10 cellular contexts compared by ENCODE assay signal in the genomic region with DNA sequence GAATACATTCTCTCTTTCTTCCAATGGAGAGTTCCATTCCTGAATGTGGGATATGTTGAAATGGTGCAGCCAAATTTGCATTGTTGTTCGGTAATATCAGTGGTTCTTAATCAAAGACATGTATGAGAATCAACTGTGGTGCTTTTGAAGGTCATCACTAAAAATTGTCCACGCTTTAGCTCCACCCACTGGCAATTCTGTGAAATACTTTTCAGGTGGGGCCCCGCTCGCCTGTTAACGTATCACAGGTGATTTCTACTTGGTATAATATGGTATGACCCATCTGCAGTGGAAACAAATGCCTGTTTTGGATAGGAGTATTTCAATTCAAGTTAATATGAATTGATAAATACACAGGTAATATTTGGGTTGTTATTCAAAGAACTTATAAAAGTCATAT.
DNase-seq lines count a peak whose midpoint lies in the region; ATAC-seq and TF ChIP-seq lines count a peak whose summit lies in the region.
"Had no signal": no experiment of that assay in that cellular context is flagged by ENCODE, and none has a peak within 500 bp of the region (broad histone marks: within the 10 kb centered on the region; RNA-seq: fewer than 3 reads in every experiment).

No MANE protein-coding gene starts in this region.

- TF ChIP-seq CTCF in WERI-Rb-1 (IDR thresholded peaks at IDR 0.05; ENCODE audit: low read depth, low read length) (no peak), nephron progenitor cell (IDR thresholded peaks at IDR 0.05) (no peak)

- DNase-seq in DMS53 (lab: John Stamatoyannopoulos, UW): peak; percentile 62
- DNase-seq in HT-29 (ENCODE audit: low spot score): peak; percentile 26
- peak; percentile 19 for DNase-seq in WERI-Rb-1
- no peak for DNase-seq in nephron progenitor cell
- no peak for DNase-seq in activated CD8-positive, alpha-beta memory T cell treated with anti-CD3 and anti-CD28 coated beads, Interleukin-2, amount 50 U/mL, for 4 hours
- DNase-seq in erythroblast (lab: John Stamatoyannopoulos, UW): no peak
- DNase-seq: immature natural killer cell, NCI-H187 had no signal

- H3K36me3 Mint-ChIP-seq in nephron progenitor cell (ENCODE audit: low read depth): no peaks in the 10 kb centered on the region
- H3K36me3 Mint-ChIP-seq: immature natural killer cell had no signal

- no peak overlapping the region for H3K4me3 Mint-ChIP-seq in nephron progenitor cell
- H3K4me3 Mint-ChIP-seq: immature natural killer cell had no signal

- H3K9me3 Mint-ChIP-seq in nephron progenitor cell: no peaks in the 10 kb centered on the region
- H3K9me3 Mint-ChIP-seq: immature natural killer cell had no signal

- no peaks in the 10 kb centered on the region for H3K27me3 ChIP-seq in WERI-Rb-1 (ENCODE audit: insufficient read depth, low read depth, severe bottlenecking)
- no peaks in the 10 kb centered on the region for H3K27me3 ChIP-seq in layer of hippocampus (ENCODE audit: control insufficient read depth, insufficient read depth, low read length)

- no peak overlapping the region for H3K4me3 ChIP-seq in WERI-Rb-1 (ENCODE audit: low read depth, low read length)

- H3K4me1 Mint-ChIP-seq in nephron progenitor cell: no peaks in the 10 kb centered on the region
- H3K4me1 Mint-ChIP-seq: immature natural killer cell had no signal

- no peak overlapping the region for H3K27ac Mint-ChIP-seq in nephron progenitor cell
- H3K27ac Mint-ChIP-seq: immature natural killer cell had no signal

- H3K27me3 Mint-ChIP-seq in nephron progenitor cell (ENCODE audit: low read depth, poor library complexity): peaks cover 8% of the 10 kb centered on the region

- H3K36me3 ChIP-seq in WERI-Rb-1: no peaks in the 10 kb centered on the region

- no peak for TF ChIP-seq POLR2A in erythroblast (IDR thresholded peaks at IDR 0.05; ENCODE audit: low read length)

- H3K9me3 ChIP-seq in WERI-Rb-1 (ENCODE audit: severe bottlenecking): no peaks in the 10 kb centered on the region

- ATAC-seq in HG03432 (IDR thresholded peaks at IDR 0.05; ENCODE audit: unreplicated experiment): no peak

- H3K27ac ChIP-seq in WERI-Rb-1 (no peak overlapping the region), layer of hippocampus (ENCODE audit: low read depth, low read length) (peak overlapping the region; percentile 62)

Comparison
In these comparisons a context has a peak if more than half of its experiments do, and no peak if none do; other contexts are left out.
1. DNase-seq: peak in DMS53 (single experiment), HT-29 (single experiment) and WERI-Rb-1 (single experiment); none in nephron progenitor cell (single experiment), activated CD8-positive, alpha-beta memory T cell treated with anti-CD3 and anti-CD28 coated beads, Interleukin-2, amount 50 U/mL, for 4 hours (single experiment) and erythroblast (0 of 2).